17 cellular contexts compared by ENCODE assay signal in genomic region chr5:15266265-15266664, GRCh38.
DNase-seq lines count a peak whose midpoint lies in the region; ATAC-seq and TF ChIP-seq lines count a peak whose summit lies in the region.
"Had no signal": no experiment of that assay in that cellular context is flagged by ENCODE, and none has a peak within 500 bp of the region (broad histone marks: within the 10 kb centered on the region; RNA-seq: fewer than 3 reads in every experiment).

No MANE protein-coding gene starts in this region.

- H3K27me3 ChIP-seq in right atrium auricular region, result no peaks in the 10 kb centered on the region
- no peaks in the 10 kb centered on the region for H3K27me3 ChIP-seq in right cardiac atrium (ENCODE audit: control insufficient read depth, insufficient read depth)
- H3K27me3 ChIP-seq in heart left ventricle, result no peaks in the 10 kb centered on the region
- H3K27me3 ChIP-seq: BLaER1 treated with 17β-estradiol and CSF1 and Interleukin-3, amounts not matched to agents 10 nM and 100 nM had no signal

- H3K4me1 ChIP-seq in right atrium auricular region (peaks cover 0 to 21% of the 10 kb centered on the region in 2 donors), right cardiac atrium (ENCODE audit: control insufficient read depth, insufficient read depth, low read length) (peaks cover 4% of the 10 kb centered on the region), heart left ventricle (peaks cover 0 to 23% (median 12%) of the 10 kb centered on the region in 12 donors)
- H3K4me1 ChIP-seq: A549, Caco-2 had no signal

- TF ChIP-seq POLR2A in heart left ventricle (IDR thresholded peaks at IDR 0.05), result no peak

- H3K36me3 ChIP-seq in right atrium auricular region (no peaks in the 10 kb centered on the region), heart left ventricle (no peaks in the 10 kb centered on the region)
- H3K36me3 ChIP-seq: BLaER1 treated with 17β-estradiol and CSF1 and Interleukin-3, amounts not matched to agents 10 nM and 100 nM had no signal

- TF ChIP-seq CTCF in right atrium auricular region (IDR thresholded peaks at IDR 0.05) (no peak), heart left ventricle (IDR thresholded peaks at IDR 0.05) (no peak)

- WGBS in right cardiac atrium, result 59% methylated on average over 1 of the region's 1 CpG
- 57 to 77% (median 67%) methylated on average over 1 of the region's 1 CpG for WGBS in heart left ventricle, 4 donors

- intact Hi-C loops in Right ventricle myocardium inferior (cut with DNase I) (no loop called here), cardiac septum (cut with DNase I) (no loop called here), left cardiac atrium (cut with DNase I) (no loop called here), right cardiac atrium (cut with DNase I) (no loop called here), heart left ventricle (cut with DNase I) (no loop called here)

- DNase-seq in Right ventricle myocardium inferior (ENCODE audit: missing footprints) (no peak), cardiac septum (ENCODE audit: low spot score) (no peak), left cardiac atrium (no peak), right atrium auricular region (ENCODE audit: low spot score) (no peak), right cardiac atrium (no peak), heart left ventricle (no peak)
- DNase-seq: AML-193; Caco-2; Calu3; CD4-positive, alpha-beta T cell; CD8-positive, alpha-beta T cell; DMS79 treated with DMSO at 0.1 percent for 48 hours; GF-D8 had no signal

- peak overlapping the region in 1 of 2 donors; percentile 81 for H3K27ac ChIP-seq in right atrium auricular region
- H3K27ac ChIP-seq in right cardiac atrium (ENCODE audit: low read length), result peak overlapping the region; percentile 7
- H3K27ac ChIP-seq in heart left ventricle, result no peak overlapping the region
- H3K27ac ChIP-seq: 22Rv1; A549; BLaER1 treated with 17β-estradiol and CSF1 and Interleukin-3, amounts not matched to agents 10 nM and 100 nM; C4-2B had no signal

- H3K9me3 ChIP-seq in right atrium auricular region (peaks cover 0 to 8% of the 10 kb centered on the region in 2 donors), right cardiac atrium (ENCODE audit: control insufficient read depth, low read length) (peaks cover 5% of the 10 kb centered on the region), heart left ventricle (peaks cover 0 to 8% (median 0%) of the 10 kb centered on the region in 12 donors)
- H3K9me3 ChIP-seq: A549, Caco-2 had no signal

- H3K4me3 ChIP-seq in right atrium auricular region, result no peak overlapping the region
- no peak overlapping the region for H3K4me3 ChIP-seq in right cardiac atrium (ENCODE audit: low read length)
- H3K4me3 ChIP-seq in heart left ventricle, result no peak overlapping the region
- H3K4me3 ChIP-seq: A549; BLaER1 treated with 17β-estradiol and CSF1 and Interleukin-3, amounts not matched to agents 10 nM and 100 nM had no signal

- ATAC-seq in Right ventricle myocardium inferior (peak; percentile 31), left cardiac atrium (peak; percentile 76 to 78), right cardiac atrium (peak; percentile 78 to 89), heart left ventricle (no peak)
- ATAC-seq: A549; CD8-positive, alpha-beta T cell had no signal

Comparison
In these comparisons a context has a peak if more than half of its experiments do, and no peak if none do; other contexts are left out.
1. ATAC-seq: peak in Right ventricle myocardium inferior (single experiment), left cardiac atrium (2 of 2) and right cardiac atrium (2 of 2); none in heart left ventricle (0 of 4).